Comparison of ENCODE assay signal across 1 cellular context in genomic region chr4:138851626-138852443, GRCh38.
TF ChIP-seq lines count a peak whose summit lies in the region.

No MANE protein-coding gene starts in this region.

TF ChIP-seq in GM23338, 12 proteins besides CTCF, POLR2A, EP300 and RAD21 (continued from another document):
- TF ChIP-seq ETS1 (IDR thresholded peaks at IDR 0.05) (no peak), ZNF462 (CRISPR knock-in tag; IDR thresholded peaks at IDR 0.05) (no peak), NANOG (IDR thresholded peaks at IDR 0.05; ENCODE audit: borderline replicate concordance) (no peak), ZNF331 (CRISPR knock-in tag; IDR thresholded peaks at IDR 0.05; ENCODE audit: low read depth) (no peak), POLR2AphosphoS5 (IDR thresholded peaks at IDR 0.05; ENCODE audit: low read depth) (no peak), EZH2 (IDR thresholded peaks at IDR 0.05; ENCODE audit: low read depth, unreplicated experiment) (no peak), REST (IDR thresholded peaks at IDR 0.05; ENCODE audit: unreplicated experiment) (no peak), STAT1 (IDR thresholded peaks at IDR 0.05; ENCODE audit: unreplicated experiment) (no peak)
